8 cellular contexts compared by ENCODE assay signal in the genomic region with DNA sequence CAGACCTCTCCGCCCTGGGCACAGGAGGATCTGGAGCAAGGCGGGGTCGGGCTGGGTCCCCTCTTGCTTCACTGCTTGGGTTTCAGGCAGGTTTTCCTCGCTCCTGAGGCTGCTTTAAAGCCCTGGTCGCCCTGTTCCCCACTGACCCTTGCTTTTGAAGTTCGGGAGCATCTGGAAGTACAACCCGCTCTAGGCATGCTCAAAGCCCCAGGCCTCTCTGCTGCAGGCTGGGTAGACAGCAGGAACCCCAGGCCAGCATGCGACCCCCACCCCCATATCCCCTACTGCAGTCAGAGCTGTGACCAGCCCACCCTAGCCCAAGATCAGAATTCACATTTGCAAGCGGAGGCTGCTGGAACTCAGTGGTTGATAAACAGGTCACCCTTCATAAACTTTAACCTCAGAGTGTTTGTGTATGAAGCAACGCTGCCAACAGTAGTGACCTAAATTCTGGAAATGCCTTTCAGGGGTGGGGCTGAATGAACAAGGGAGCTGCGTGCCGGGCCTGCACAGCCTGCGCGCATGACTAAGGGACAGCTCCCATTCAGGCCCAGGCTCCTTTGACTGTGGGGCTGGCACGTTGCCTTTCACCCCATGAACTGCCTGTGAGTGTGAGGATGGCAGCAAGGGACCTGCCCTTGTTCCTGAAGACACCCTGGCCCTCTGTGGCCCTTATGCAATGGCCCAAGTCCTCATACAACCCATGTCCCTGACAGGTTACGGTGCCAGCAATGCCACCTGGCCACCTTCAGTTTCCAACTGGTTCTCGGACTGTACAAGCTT. TPM values are rescaled to one million over a fixed set of nuclear protein-coding genes. Genes with fewer than 3 reads are reported as not detected.
DNase-seq lines count a peak whose midpoint lies in the region; ATAC-seq and TF ChIP-seq lines count a peak whose summit lies in the region.

No MANE protein-coding gene starts in this region.

- no peak for TF ChIP-seq CTCF in fibroblast of pulmonary artery (IDR thresholded peaks at IDR 0.05; ENCODE audit: low read length, missing control alignments)

- H3K36me3 ChIP-seq in BLaER1 = no peaks in the 10 kb centered on the region

- peak overlapping the region; percentile 55 for H3K4me2 ChIP-seq in BLaER1

- H3K27ac ChIP-seq in BLaER1 = peak overlapping the region; percentile 36

- H3K27me3 ChIP-seq in BLaER1 = no peaks in the 10 kb centered on the region

- DNase-seq in RPMI7951 (ENCODE audit: low read depth) (peak; percentile 81), fibroblast of pulmonary artery (ENCODE audit: low read depth) (peak; percentile 88), non-pigmented ciliary epithelial cell (ENCODE audit: low read depth) (peak; percentile 37), RPMI8226 (no peak), T-helper 1 cell (no peak)

- no peaks in the 10 kb centered on the region for H4K20me1 ChIP-seq in BLaER1

- no peak for ATAC-seq in GM19463 (IDR thresholded peaks at IDR 0.05; ENCODE audit: unreplicated experiment)
- no peak for ATAC-seq in HG02884 (IDR thresholded peaks at IDR 0.05; ENCODE audit: unreplicated experiment)

- peaks cover 85% of the 10 kb centered on the region for H3K4me1 ChIP-seq in BLaER1

- H3K4me3 ChIP-seq in BLaER1 (no peak overlapping the region), fibroblast of pulmonary artery (replicated peaks; ENCODE audit: low read depth, low read length) (no peak overlapping the region)

- H3K9ac ChIP-seq in BLaER1 = no peak overlapping the region

- H3K9me3 ChIP-seq in BLaER1 = no peaks in the 10 kb centered on the region

RNA-seq across cellular contexts. Expression of a gene that starts 52.5 kb away (rescaled TPM):
- 0.84 and 1.6 TPM in 2 replicates for total RNA-seq in RPMI7951 (2014; rRNA removed; shearing (Covaris generic))

Comparison
In these comparisons a context has a peak if more than half of its experiments do, and no peak if none do; other contexts are left out.
1. DNase-seq: peak in RPMI7951 (single experiment), fibroblast of pulmonary artery (single experiment) and non-pigmented ciliary epithelial cell (single experiment); none in RPMI8226 (single experiment) and T-helper 1 cell (0 of 5).